19 cellular contexts compared by ENCODE assay signal in the genomic region with DNA sequence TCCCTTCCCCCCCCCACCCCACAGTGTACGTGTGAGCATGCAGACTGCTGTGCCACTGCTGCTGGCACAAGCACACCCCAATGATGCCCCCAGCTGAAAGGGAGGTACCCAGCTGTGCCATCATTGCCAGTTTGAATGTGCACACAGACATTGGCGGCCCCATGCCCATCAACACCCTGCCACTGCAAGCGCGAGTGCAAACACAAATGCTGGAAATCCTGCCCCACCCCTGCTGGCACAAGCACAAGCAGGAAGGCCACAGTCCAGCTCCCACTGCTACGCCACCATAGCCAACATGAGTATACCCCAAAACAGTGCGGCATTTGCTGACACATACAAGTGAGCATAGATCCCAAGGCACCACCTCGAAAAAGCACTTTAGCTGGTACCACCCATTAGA.
A peak's percentile ranks its signal among the peaks of the same experiment; 100 is the strongest.
DNase-seq lines count a peak whose midpoint lies in the region; ATAC-seq, FAIRE-seq and TF ChIP-seq lines count a peak whose summit lies in the region.
"Had no signal": no experiment of that assay in that cellular context is flagged by ENCODE, and none has a peak within 500 bp of the region (broad histone marks: within the 10 kb centered on the region; RNA-seq: fewer than 3 reads in every experiment).

No MANE protein-coding gene starts in this region.

- no peak overlapping the region for H2AFZ ChIP-seq in neuronal stem cell (ENCODE audit: low read length)
- H2AFZ ChIP-seq: GM23248 had no signal

- H3K4me1 ChIP-seq in kidney (ENCODE audit: control insufficient read depth in 1 of 2, insufficient read depth in 1 of 2, low read depth in 1 of 2, low read length in 2 of 2): no peaks in the 10 kb centered on the region
- no peaks in the 10 kb centered on the region for H3K4me1 ChIP-seq in neuronal stem cell (ENCODE audit: control insufficient read depth in 2 of 2, insufficient read depth in 1 of 2, low read depth in 1 of 2, low read length in 2 of 2)
- H3K4me1 ChIP-seq in body of pancreas: no peaks in the 10 kb centered on the region

- no peak overlapping the region for H2BK15ac ChIP-seq in neuronal stem cell (ENCODE audit: low read length)

- H2BK12ac ChIP-seq in neuronal stem cell (ENCODE audit: low read length): no peak overlapping the region

- no peak overlapping the region for H2AK5ac ChIP-seq in neuronal stem cell (ENCODE audit: low read depth, low read length)

- no peak overlapping the region for H2BK120ac ChIP-seq in neuronal stem cell (ENCODE audit: low read depth, low read length)

- ATAC-seq in HG02870 (IDR thresholded peaks at IDR 0.05; ENCODE audit: unreplicated experiment) (no peak), body of pancreas (no peak)

- H3K14ac ChIP-seq in neuronal stem cell (ENCODE audit: low read length): peak overlapping the region; percentile 94

- H3K9me3 ChIP-seq in kidney (ENCODE audit: control insufficient read depth in 1 of 2, low read length in 2 of 2) (no peaks in the 10 kb centered on the region), neuronal stem cell (replicated peaks in 1 of 2; ENCODE audit: control insufficient read depth in 2 of 2, insufficient read depth in 1 of 2, low read depth in 1 of 2, low read length in 2 of 2) (peaks cover 2% of the 10 kb centered on the region in 2 donors), body of pancreas (no peaks in the 10 kb centered on the region)

- peak; percentile 27 to 40 for DNase-seq in dermis microvascular lymphatic vessel endothelial cell (ENCODE audit: low read depth in 2 of 2)
- peak; percentile 68 for DNase-seq in kidney
- DNase-seq in neuronal stem cell (ENCODE audit: low spot score): no peak
- no peak for DNase-seq in NOMO-1 treated with dmso at 0.1 percent for 144 hours (lab: John Stamatoyannopoulos, UW; ENCODE audit: unreplicated experiment)
- no peak for DNase-seq in body of pancreas
- DNase-seq: C1 segment of cervical spinal cord; Calu3; CD4-positive, alpha-beta memory T cell; COR-L47; DMS153; DND-41; GM23248; H7; HCEC 1CT had no signal

- H3K27me3 ChIP-seq in neuronal stem cell (ENCODE audit: control insufficient read depth in 3 of 3, insufficient read depth in 3 of 3, low read depth in 1 of 3, low read length in 3 of 3) (no peaks in the 10 kb centered on the region), body of pancreas (no peaks in the 10 kb centered on the region)

- H3K27ac ChIP-seq in kidney (ENCODE audit: low read depth in 2 of 2, low read length in 2 of 2) (no peak overlapping the region), neuronal stem cell (replicated peaks; ENCODE audit: low read length) (no peak overlapping the region), body of pancreas (no peak overlapping the region)
- H3K27ac ChIP-seq: GM23248 had no signal

- no peak overlapping the region for H3K18ac ChIP-seq in neuronal stem cell (ENCODE audit: low read length)

- no peak overlapping the region for H3K4me2 ChIP-seq in neuronal stem cell (ENCODE audit: insufficient read depth, low read length, poor library complexity, severe bottlenecking)

- no CpG with 5 or more reads among the region's 7 CpGs for WGBS in neuronal stem cell (ENCODE audit: extremely low coverage in 2 of 2, insufficient read length in 2 of 2, insufficient replicate concordance in 1 of 2), 2 donors
- WGBS in body of pancreas, 2 donors: 90 to 100% methylated on average over 4 to 7 of the region's 7 CpGs

- no peak overlapping the region for H2BK5ac ChIP-seq in neuronal stem cell (ENCODE audit: low read length)

- no peak overlapping the region for H4K8ac ChIP-seq in neuronal stem cell (ENCODE audit: low read depth, low read length)

- H3K9ac ChIP-seq in kidney (ENCODE audit: low read length in 2 of 2) (no peak overlapping the region), neuronal stem cell (ENCODE audit: low read depth, low read length, poor library complexity) (peak overlapping the region; percentile 32)
- H3K9ac ChIP-seq: GM23248 had no signal

- H3K36me3 ChIP-seq in kidney (ENCODE audit: control insufficient read depth in 1 of 2, insufficient read depth in 2 of 2, low read length in 2 of 2): no peaks in the 10 kb centered on the region
- no peaks in the 10 kb centered on the region for H3K36me3 ChIP-seq in neuronal stem cell (replicated peaks in 1 of 2; ENCODE audit: control insufficient read depth in 2 of 2, insufficient read depth in 2 of 2, low read length in 2 of 2)
- no peaks in the 10 kb centered on the region for H3K36me3 ChIP-seq in body of pancreas (replicated peaks in 1 of 2; ENCODE audit: insufficient read depth in 1 of 2, low read depth in 2 of 2)

- peak overlapping the region; percentile 55 for H3K23ac ChIP-seq in neuronal stem cell (ENCODE audit: low read depth, low read length, poor library complexity)

- H3K4ac ChIP-seq in neuronal stem cell (ENCODE audit: low read length): no peak overlapping the region

- TF ChIP-seq CTCF in kidney (IDR thresholded peaks at IDR 0.05; ENCODE audit: borderline replicate concordance, extremely low read depth, insufficient read depth) (no peak), body of pancreas (IDR thresholded peaks at IDR 0.05) (no peak)

- intact Hi-C loops in kidney (cut with DNase I): no loop called here
- intact Hi-C loops in body of pancreas (cut with DNase I): no loop called here

- no peaks in the 10 kb centered on the region for H3K79me1 ChIP-seq in neuronal stem cell (ENCODE audit: low read depth, low read length)

- H3K4me3 ChIP-seq in kidney (ENCODE audit: low read length in 2 of 2) (no peak overlapping the region), neuronal stem cell (ENCODE audit: low read length in 2 of 2) (no peak overlapping the region), body of pancreas (no peak overlapping the region)
- H3K4me3 ChIP-seq: GM23248 had no signal

- H4K91ac ChIP-seq in neuronal stem cell (ENCODE audit: low read depth, low read length, poor library complexity): no peak overlapping the region

- FAIRE-seq in kidney (lab: Jason Lieb, UNC): no peak
- FAIRE-seq: G401.6, GM12892, GM19239, H1 had no signal

- no peak for TF ChIP-seq POLR2A in body of pancreas (IDR thresholded peaks at IDR 0.05)

Comparison
In these comparisons a context has a peak if more than half of its experiments do, and no peak if none do; other contexts are left out.
1. DNase-seq: peak in dermis microvascular lymphatic vessel endothelial cell (2 of 2) and kidney (single experiment); none in neuronal stem cell (single experiment), NOMO-1 treated with dmso at 0.1 percent for 144 hours (single experiment) and body of pancreas (0 of 4).